ENCODE assay signal across 8 cellular contexts in genomic region chr5:472656-473343, GRCh38. TPM values are rescaled to one million over a fixed set of nuclear protein-coding genes. Genes with fewer than 3 reads are reported as not detected.
DNase-seq lines count a peak whose midpoint lies in the region; ATAC-seq and TF ChIP-seq lines count a peak whose summit lies in the region.

No MANE protein-coding gene starts in this region.

- H3K4me2 ChIP-seq in DOHH2 (ENCODE audit: low read length) (peak overlapping the region; percentile 97), neural cell (ENCODE audit: low read length) (peak overlapping the region; percentile 73)

- peak; percentile 59 for ATAC-seq in GM21786 (IDR thresholded peaks at IDR 0.05; ENCODE audit: unreplicated experiment)

- TF ChIP-seq CTCF in DOHH2 (IDR thresholded peaks at IDR 0.05; ENCODE audit: low read depth, low read length, poor library complexity, severe bottlenecking) = no peak
- no peak for TF ChIP-seq CTCF in RWPE1 (conservative IDR thresholded peaks at IDR 0.05; ENCODE audit: low read depth)
- TF ChIP-seq CTCF in neural cell (IDR thresholded peaks at IDR 0.05; ENCODE audit: poor library complexity, severe bottlenecking) = no peak

- H3K27ac Mint-ChIP-seq in stimulated activated naive CD8-positive, alpha-beta T cell treated with anti-CD3 and anti-CD28 coated beads, Interleukin-15, Interleukin-2, amounts not matched to agents 100 ng/mL and 50 ng/mL, for 24 hours = peak overlapping the region; percentile 89

- peak overlapping the region; percentile 93 for H3K4me3 ChIP-seq in DOHH2 (ENCODE audit: low read length)
- H3K4me3 ChIP-seq in neural cell (ENCODE audit: low read length) = peak overlapping the region; percentile 94

- no peaks in the 10 kb centered on the region for H3K9me3 Mint-ChIP-seq in stimulated activated naive CD8-positive, alpha-beta T cell treated with anti-CD3 and anti-CD28 coated beads, Interleukin-15, Interleukin-2, amounts not matched to agents 100 ng/mL and 50 ng/mL, for 24 hours

- peak; percentile 95 for DNase-seq in RWPE1 (ENCODE audit: low spot score)
- DNase-seq in activated effector memory CD4-positive, alpha-beta T cell treated with Interleukin-2 at 50 U/mL for 16 hours = peak; percentile 81
- DNase-seq in fibroblast of the conjunctiva (ENCODE audit: low read depth) = peak; percentile 32

- H3K9ac ChIP-seq in neural cell (ENCODE audit: low read length) = peak overlapping the region; percentile 76

- H3K4me1 ChIP-seq in DOHH2 (ENCODE audit: control insufficient read depth, low read length) = peaks cover 33% of the 10 kb centered on the region

- no peaks in the 10 kb centered on the region for H3K9me2 ChIP-seq in DOHH2 (replicated peaks; ENCODE audit: control insufficient read depth, low read length)
- no peaks in the 10 kb centered on the region for H3K9me2 ChIP-seq in neural cell (ENCODE audit: insufficient read depth, low read length)

- H3K27me3 Mint-ChIP-seq in stimulated activated naive CD8-positive, alpha-beta T cell treated with anti-CD3 and anti-CD28 coated beads, Interleukin-15, Interleukin-2, amounts not matched to agents 100 ng/mL and 50 ng/mL, for 24 hours = peaks cover 7% of the 10 kb centered on the region

- CTCF ChIA-PET in RWPE1 (lab: Yijun Ruan, JAX) = interaction anchor here (0.6 to 1.1 kb wide), 2 partner anchors 151 to 156 kb away, joined by 3 to 4 read pairs; partner anchors contain the start of gene AHRR

- H3K9me3 ChIP-seq in DOHH2 (ENCODE audit: control insufficient read depth, insufficient read depth, low read length) (no peaks in the 10 kb centered on the region), KOPT-K1 (ENCODE audit: insufficient read depth, low read length, poor library complexity, severe bottlenecking) (no peaks in the 10 kb centered on the region), neural cell (ENCODE audit: low read length) (no peaks in the 10 kb centered on the region)

- H4K20me1 ChIP-seq in DOHH2 (ENCODE audit: control insufficient read depth, insufficient read depth, low read depth, low read length) = peaks cover 15% of the 10 kb centered on the region
- H4K20me1 ChIP-seq in neural cell (ENCODE audit: insufficient read depth) = no peaks in the 10 kb centered on the region

- H3K4me3 Mint-ChIP-seq in stimulated activated naive CD8-positive, alpha-beta T cell treated with anti-CD3 and anti-CD28 coated beads, Interleukin-15, Interleukin-2, amounts not matched to agents 100 ng/mL and 50 ng/mL, for 24 hours = peak overlapping the region; percentile 87

- H3K27ac ChIP-seq in DOHH2 (ENCODE audit: low read depth, low read length) (peak overlapping the region; percentile 74), KOPT-K1 (ENCODE audit: low read depth, low read length, poor library complexity, severe bottlenecking) (peak overlapping the region; percentile 84), RWPE1 (peak overlapping the region; percentile 89), neural cell (ENCODE audit: low read length) (peak overlapping the region; percentile 62)

- H3K36me3 Mint-ChIP-seq in stimulated activated naive CD8-positive, alpha-beta T cell treated with anti-CD3 and anti-CD28 coated beads, Interleukin-15, Interleukin-2, amounts not matched to agents 100 ng/mL and 50 ng/mL, for 24 hours (ENCODE audit: low read depth) = peaks cover 19% of the 10 kb centered on the region

- POLR2A ChIA-PET in RWPE1 (lab: Yijun Ruan, JAX; ENCODE audit: low non-redundant PET) = interaction anchor here (0.5 to 0.8 kb wide), 2 partner anchors 26 to 156 kb away, joined by 3 read pairs; no protein-coding TSS in a partner anchor

- H3K27me3 ChIP-seq in DOHH2 (ENCODE audit: control insufficient read depth, low read length) (no peaks in the 10 kb centered on the region), neural cell (ENCODE audit: insufficient read depth, low read depth, low read length) (no peaks in the 10 kb centered on the region)

- H3F3A ChIP-seq in DOHH2 (ENCODE audit: control insufficient read depth, insufficient read depth) (peaks cover 9% of the 10 kb centered on the region), neural cell (ENCODE audit: insufficient read depth, low read length, poor library complexity, severe bottlenecking) (no peaks in the 10 kb centered on the region)

- peaks cover 67% of the 10 kb centered on the region for H3K36me3 ChIP-seq in DOHH2 (ENCODE audit: control insufficient read depth, low read length)
- peaks cover 26% of the 10 kb centered on the region for H3K36me3 ChIP-seq in KOPT-K1 (ENCODE audit: insufficient read depth, low read length)
- no peaks in the 10 kb centered on the region for H3K36me3 ChIP-seq in neural cell (ENCODE audit: insufficient read depth, low read length)

- peak; percentile 46 for TF ChIP-seq RAD21 in neural cell (conservative IDR thresholded peaks at IDR 0.05)

- peaks cover 23% of the 10 kb centered on the region for H3K4me1 Mint-ChIP-seq in stimulated activated naive CD8-positive, alpha-beta T cell treated with anti-CD3 and anti-CD28 coated beads, Interleukin-15, Interleukin-2, amounts not matched to agents 100 ng/mL and 50 ng/mL, for 24 hours (ENCODE audit: low read depth)

- H3K79me2 ChIP-seq in DOHH2 (ENCODE audit: control insufficient read depth, low read length) (peaks cover 61% of the 10 kb centered on the region), neural cell (replicated peaks; ENCODE audit: insufficient read depth, low read length) (no peaks in the 10 kb centered on the region)

- H2AFZ ChIP-seq in neural cell (ENCODE audit: low read depth, low read length) = peak overlapping the region; percentile 45

- peak; percentile 12 for TF ChIP-seq EP300 in neural cell (conservative IDR thresholded peaks at IDR 0.05; ENCODE audit: poor library complexity, severe bottlenecking)

TF ChIP-seq in neural cell, 6 proteins besides CTCF, POLR2A, EP300 and RAD21:
- peak; percentile 96 for TF ChIP-seq MXI1 (conservative IDR thresholded peaks at IDR 0.05; ENCODE audit: poor library complexity, severe bottlenecking)
- TF ChIP-seq TAF1 (IDR thresholded peaks at IDR 0.05; ENCODE audit: low read depth) = peak; percentile 29
- no peak for TF ChIP-seq REST (IDR thresholded peaks at IDR 0.05; ENCODE audit: borderline replicate concordance)
- peak; percentile 45 for TF ChIP-seq SMC3 (conservative IDR thresholded peaks at IDR 0.05; ENCODE audit: poor library complexity)
- TF ChIP-seq POLR2AphosphoS5 (IDR thresholded peaks at IDR 0.05) = peak; percentile 78
- TF ChIP-seq EZH2 (IDR thresholded peaks at IDR 0.05; ENCODE audit: borderline replicate concordance, insufficient read depth, low read length, poor library complexity, severe bottlenecking) = no peak

RNA-seq across cellular contexts. Expression of gene EXOC3, which starts 29.8 kb away (rescaled TPM):
- polyA plus RNA-seq in neural cell = 27.7 and 33.6 TPM in 2 replicates
- polyA minus RNA-seq in neural cell = 35.1 and 38.1 TPM in 2 replicates

RNA-seq across cellular contexts. Expression of gene SLC9A3, which starts 51.4 kb away (rescaled TPM):
- polyA plus RNA-seq in neural cell = 3.0 and 4.0 TPM in 2 replicates
- 3.8 and 4.9 TPM in 2 replicates for polyA minus RNA-seq in neural cell

Comparison
In these comparisons a context has a peak if more than half of its experiments do, and no peak if none do; other contexts are left out.
1. Peak in every context shown above with its lines: DNase-seq, ATAC-seq, H3K4me3 ChIP-seq and H3K27ac ChIP-seq.
2. DNase-seq: peak in every context shown above with its lines; median percentile 95 in RWPE1; 81 in activated effector memory CD4-positive, alpha-beta T cell treated with Interleukin-2 at 50 U/mL for 16 hours; 32 in fibroblast of the conjunctiva.